ENCODE assay signal across 2 cellular contexts in the genomic region with DNA sequence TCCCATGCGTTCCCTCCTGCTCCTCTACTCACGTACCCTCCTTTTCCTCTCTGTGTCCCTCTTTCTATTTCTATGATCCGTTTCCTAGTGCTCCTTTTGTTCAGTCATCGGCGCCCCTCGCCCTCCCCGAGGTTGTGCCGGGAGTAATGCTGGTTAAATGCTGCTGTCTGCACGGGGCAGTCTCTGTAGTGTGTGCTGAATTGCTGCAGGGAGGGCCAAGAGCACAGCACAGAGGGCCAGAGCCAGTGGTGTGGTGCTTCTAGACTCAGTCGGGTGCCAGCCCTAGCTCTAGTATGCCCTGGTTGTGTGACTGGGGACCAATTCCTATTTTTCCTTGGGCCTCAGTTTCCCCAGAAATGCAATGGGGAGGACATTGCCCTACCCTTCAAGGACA.
TF ChIP-seq lines count a peak whose summit lies in the region.

No MANE protein-coding gene starts in this region.

TF ChIP-seq in SK-N-SH treated with all-trans-retinoic acid at 6 μM for 48 hours, 23 proteins besides CTCF, POLR2A, EP300 and RAD21 (continued from another document):
- no peak for TF ChIP-seq ZNF70 (CRISPR knock-in tag; IDR thresholded peaks at IDR 0.05)
- no peak for TF ChIP-seq ESRRG (CRISPR knock-in tag; IDR thresholded peaks at IDR 0.05)
- TF ChIP-seq BACH2 (CRISPR knock-in tag; IDR thresholded peaks at IDR 0.05; ENCODE audit: borderline replicate concordance): no peak
- TF ChIP-seq CSDC2 (CRISPR knock-in tag; IDR thresholded peaks at IDR 0.05): no peak

TF ChIP-seq in SK-N-SH, 30 proteins besides CTCF, POLR2A, EP300 and RAD21 (continued from another document):
- TF ChIP-seq, protein P1, sequence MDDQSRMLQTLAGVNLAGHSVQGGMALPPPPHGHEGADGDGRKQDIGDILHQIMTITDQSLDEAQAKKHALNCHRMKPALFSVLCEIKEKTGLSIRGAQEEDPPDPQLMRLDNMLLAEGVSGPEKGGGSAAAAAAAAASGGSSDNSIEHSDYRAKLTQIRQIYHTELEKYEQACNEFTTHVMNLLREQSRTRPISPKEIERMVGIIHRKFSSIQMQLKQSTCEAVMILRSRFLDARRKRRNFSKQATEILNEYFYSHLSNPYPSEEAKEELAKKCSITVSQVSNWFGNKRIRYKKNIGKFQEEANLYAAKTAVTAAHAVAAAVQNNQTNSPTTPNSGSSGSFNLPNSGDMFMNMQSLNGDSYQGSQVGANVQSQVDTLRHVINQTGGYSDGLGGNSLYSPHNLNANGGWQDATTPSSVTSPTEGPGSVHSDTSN (IDR thresholded peaks at IDR 0.05): no peak
- TF ChIP-seq FOXJ3 (CRISPR knock-in tag; IDR thresholded peaks at IDR 0.05) (no peak), TAF1 (IDR thresholded peaks at IDR 0.05; ENCODE audit: borderline replicate concordance, low read depth, low read length) (no peak), GABPA (IDR thresholded peaks at IDR 0.05; ENCODE audit: low read depth) (no peak), POLR2AphosphoS5 (IDR thresholded peaks at IDR 0.05; ENCODE audit: low read depth, low read length) (no peak), JUND (IDR thresholded peaks at IDR 0.05) (no peak), MXI1 (IDR thresholded peaks at IDR 0.05; ENCODE audit: low read depth, low read length) (no peak), RCOR1 (IDR thresholded peaks at IDR 0.05; ENCODE audit: low read length) (no peak)
- TF ChIP-seq, protein P2, sequence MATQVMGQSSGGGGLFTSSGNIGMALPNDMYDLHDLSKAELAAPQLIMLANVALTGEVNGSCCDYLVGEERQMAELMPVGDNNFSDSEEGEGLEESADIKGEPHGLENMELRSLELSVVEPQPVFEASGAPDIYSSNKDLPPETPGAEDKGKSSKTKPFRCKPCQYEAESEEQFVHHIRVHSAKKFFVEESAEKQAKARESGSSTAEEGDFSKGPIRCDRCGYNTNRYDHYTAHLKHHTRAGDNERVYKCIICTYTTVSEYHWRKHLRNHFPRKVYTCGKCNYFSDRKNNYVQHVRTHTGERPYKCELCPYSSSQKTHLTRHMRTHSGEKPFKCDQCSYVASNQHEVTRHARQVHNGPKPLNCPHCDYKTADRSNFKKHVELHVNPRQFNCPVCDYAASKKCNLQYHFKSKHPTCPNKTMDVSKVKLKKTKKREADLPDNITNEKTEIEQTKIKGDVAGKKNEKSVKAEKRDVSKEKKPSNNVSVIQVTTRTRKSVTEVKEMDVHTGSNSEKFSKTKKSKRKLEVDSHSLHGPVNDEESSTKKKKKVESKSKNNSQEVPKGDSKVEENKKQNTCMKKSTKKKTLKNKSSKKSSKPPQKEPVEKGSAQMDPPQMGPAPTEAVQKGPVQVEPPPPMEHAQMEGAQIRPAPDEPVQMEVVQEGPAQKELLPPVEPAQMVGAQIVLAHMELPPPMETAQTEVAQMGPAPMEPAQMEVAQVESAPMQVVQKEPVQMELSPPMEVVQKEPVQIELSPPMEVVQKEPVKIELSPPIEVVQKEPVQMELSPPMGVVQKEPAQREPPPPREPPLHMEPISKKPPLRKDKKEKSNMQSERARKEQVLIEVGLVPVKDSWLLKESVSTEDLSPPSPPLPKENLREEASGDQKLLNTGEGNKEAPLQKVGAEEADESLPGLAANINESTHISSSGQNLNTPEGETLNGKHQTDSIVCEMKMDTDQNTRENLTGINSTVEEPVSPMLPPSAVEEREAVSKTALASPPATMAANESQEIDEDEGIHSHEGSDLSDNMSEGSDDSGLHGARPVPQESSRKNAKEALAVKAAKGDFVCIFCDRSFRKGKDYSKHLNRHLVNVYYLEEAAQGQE (IDR thresholded peaks at IDR 0.05; ENCODE audit: low read depth, low read length): no peak
- TF ChIP-seq, protein P3, sequence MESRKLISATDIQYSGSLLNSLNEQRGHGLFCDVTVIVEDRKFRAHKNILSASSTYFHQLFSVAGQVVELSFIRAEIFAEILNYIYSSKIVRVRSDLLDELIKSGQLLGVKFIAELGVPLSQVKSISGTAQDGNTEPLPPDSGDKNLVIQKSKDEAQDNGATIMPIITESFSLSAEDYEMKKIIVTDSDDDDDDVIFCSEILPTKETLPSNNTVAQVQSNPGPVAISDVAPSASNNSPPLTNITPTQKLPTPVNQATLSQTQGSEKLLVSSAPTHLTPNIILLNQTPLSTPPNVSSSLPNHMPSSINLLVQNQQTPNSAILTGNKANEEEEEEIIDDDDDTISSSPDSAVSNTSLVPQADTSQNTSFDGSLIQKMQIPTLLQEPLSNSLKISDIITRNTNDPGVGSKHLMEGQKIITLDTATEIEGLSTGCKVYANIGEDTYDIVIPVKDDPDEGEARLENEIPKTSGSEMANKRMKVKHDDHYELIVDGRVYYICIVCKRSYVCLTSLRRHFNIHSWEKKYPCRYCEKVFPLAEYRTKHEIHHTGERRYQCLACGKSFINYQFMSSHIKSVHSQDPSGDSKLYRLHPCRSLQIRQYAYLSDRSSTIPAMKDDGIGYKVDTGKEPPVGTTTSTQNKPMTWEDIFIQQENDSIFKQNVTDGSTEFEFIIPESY (IDR thresholded peaks at IDR 0.05; ENCODE audit: borderline replicate concordance, low read depth): no peak
- TF ChIP-seq, protein P4, sequence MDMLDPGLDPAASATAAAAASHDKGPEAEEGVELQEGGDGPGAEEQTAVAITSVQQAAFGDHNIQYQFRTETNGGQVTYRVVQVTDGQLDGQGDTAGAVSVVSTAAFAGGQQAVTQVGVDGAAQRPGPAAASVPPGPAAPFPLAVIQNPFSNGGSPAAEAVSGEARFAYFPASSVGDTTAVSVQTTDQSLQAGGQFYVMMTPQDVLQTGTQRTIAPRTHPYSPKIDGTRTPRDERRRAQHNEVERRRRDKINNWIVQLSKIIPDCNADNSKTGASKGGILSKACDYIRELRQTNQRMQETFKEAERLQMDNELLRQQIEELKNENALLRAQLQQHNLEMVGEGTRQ (IDR thresholded peaks at IDR 0.05; ENCODE audit: borderline replicate concordance, low read depth, low read length): no peak
- TF ChIP-seq, protein P5, sequence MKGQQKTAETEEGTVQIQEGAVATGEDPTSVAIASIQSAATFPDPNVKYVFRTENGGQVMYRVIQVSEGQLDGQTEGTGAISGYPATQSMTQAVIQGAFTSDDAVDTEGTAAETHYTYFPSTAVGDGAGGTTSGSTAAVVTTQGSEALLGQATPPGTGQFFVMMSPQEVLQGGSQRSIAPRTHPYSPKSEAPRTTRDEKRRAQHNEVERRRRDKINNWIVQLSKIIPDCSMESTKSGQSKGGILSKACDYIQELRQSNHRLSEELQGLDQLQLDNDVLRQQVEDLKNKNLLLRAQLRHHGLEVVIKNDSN (IDR thresholded peaks at IDR 0.05; ENCODE audit: borderline replicate concordance, low read depth): no peak
